In the genomic region with DNA sequence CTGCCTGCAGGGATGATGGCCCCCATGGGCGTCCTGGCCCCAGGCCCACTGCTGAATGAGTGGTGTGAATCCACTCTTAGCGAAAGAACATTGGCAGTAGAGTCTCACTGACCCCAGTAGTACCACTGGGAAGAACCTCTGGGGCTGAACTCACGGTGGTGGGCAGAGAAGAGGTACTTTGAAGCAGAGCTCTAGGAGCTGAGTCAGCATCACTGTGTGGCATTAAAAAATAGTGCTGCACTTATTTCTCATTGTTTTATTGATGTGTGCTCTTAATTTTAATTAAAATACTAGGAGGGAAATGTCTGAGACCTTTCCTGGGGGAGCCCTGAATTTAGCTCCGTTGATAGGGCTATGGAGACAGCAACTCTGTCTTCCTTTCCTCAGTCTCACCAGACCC, we compare ENCODE assay signal across 31 cellular contexts.
"Had no signal": no experiment of that assay in that cellular context is flagged by ENCODE, and none has a peak within 500 bp of the region (broad histone marks: within the 10 kb centered on the region; RNA-seq: fewer than 3 reads in every experiment).

No MANE protein-coding gene starts in this region.

- H3K9me3 Mint-ChIP-seq: natural killer cell treated with Interleukin-12 subunit alpha and Interleukin-12 subunit beta and Interleukin-15 and Interleukin-18, amount 100 ng/mL, for 72 hours; type B pancreatic cell had no signal

- H2AFZ ChIP-seq: parathyroid adenoma had no signal

- H3K9ac ChIP-seq: parathyroid adenoma had no signal

- H3K79me2 ChIP-seq: parathyroid adenoma had no signal

- H3K4me2 ChIP-seq: smooth muscle cell had no signal

- H3K4me3 ChIP-seq: ovary, psoas muscle, skin epidermis, smooth muscle cell, spleen, stomach, thoracic aorta, thyroid gland, tibial nerve, upper lobe of right lung, uterus had no signal

- H3K27ac ChIP-seq: ovary, parathyroid adenoma, psoas muscle, skin epidermis, spleen, stomach, thoracic aorta, thyroid gland, tibial nerve, upper lobe of right lung, uterus had no signal

- H3K36me3 Mint-ChIP-seq: naive B cell; naive thymus-derived CD8-positive, alpha-beta T cell; natural killer cell treated with Interleukin-12 subunit alpha and Interleukin-12 subunit beta and Interleukin-15 and Interleukin-18, amount 100 ng/mL, for 72 hours; stimulated activated naive B cell treated with anti-CD40 and anti-IgM and Interleukin-4, amounts not matched to agents 10 μg/mL and 1 μg/mL and 100 μg/mL, for 72 hours had no signal

- H3K4me1 ChIP-seq: parathyroid adenoma, psoas muscle, spleen, thyroid gland, tibial nerve, upper lobe of right lung, uterus had no signal

- H3K4me3 Mint-ChIP-seq: naive B cell; naive thymus-derived CD8-positive, alpha-beta T cell; natural killer cell treated with Interleukin-12 subunit alpha and Interleukin-12 subunit beta and Interleukin-15 and Interleukin-18, amount 100 ng/mL, for 72 hours; nephron progenitor cell; neural crest cell; stimulated activated naive B cell treated with anti-CD40 and anti-IgM and Interleukin-4, amounts not matched to agents 10 μg/mL and 1 μg/mL and 100 μg/mL, for 72 hours; stimulated activated naive CD8-positive, alpha-beta T cell treated with anti-CD3 and anti-CD28 coated beads, Interleukin-15, Interleukin-2, amounts not matched to agents 100 ng/mL and 50 ng/mL, for 24 hours; type B pancreatic cell had no signal

- ATAC-seq: naive thymus-derived CD8-positive, alpha-beta T cell; psoas muscle; right cardiac atrium; sciatic nerve; stimulated activated naive B cell treated with anti-CD40 and anti-IgM and Interleukin-4, amounts not matched to agents 10 μg/mL and 1 μg/mL and 100 μg/mL, for 72 hours had no signal

- H3K9me3 ChIP-seq: ovary, thoracic aorta, thyroid gland, upper lobe of right lung, uterus had no signal

- H3K4me1 Mint-ChIP-seq: stimulated activated naive B cell treated with anti-CD40 and anti-IgM and Interleukin-4, amounts not matched to agents 10 μg/mL and 1 μg/mL and 100 μg/mL, for 72 hours had no signal

- H3K36me3 ChIP-seq: ovary, spleen, stomach, thoracic aorta, thyroid gland, tibial nerve, upper lobe of right lung, uterus had no signal

- H3K27ac Mint-ChIP-seq: naive thymus-derived CD8-positive, alpha-beta T cell; natural killer cell treated with Interleukin-12 subunit alpha and Interleukin-12 subunit beta and Interleukin-15 and Interleukin-18, amount 100 ng/mL, for 72 hours; nephron progenitor cell; progenitor cell of endocrine pancreas; stimulated activated naive B cell treated with anti-CD40 and anti-IgM and Interleukin-4, amounts not matched to agents 10 μg/mL and 1 μg/mL and 100 μg/mL, for 72 hours; stimulated activated naive CD8-positive, alpha-beta T cell treated with anti-CD3 and anti-CD28 coated beads, Interleukin-15, Interleukin-2, amounts not matched to agents 100 ng/mL and 50 ng/mL, for 24 hours; type B pancreatic cell had no signal

- DNase-seq: naive B cell; naive thymus-derived CD8-positive, alpha-beta T cell; nephron progenitor cell; occipital lobe; ovary; posterior cingulate gyrus; psoas muscle; right cardiac atrium; spleen; stimulated activated CD4-positive, alpha-beta T cell treated with anti-CD3 and anti-CD28 coated beads, Interleukin-12 subunit alpha, Interleukin-12 subunit beta, amount 100 ng/mL, for 4 hours; stimulated activated CD4-positive, alpha-beta T cell treated with anti-CD3 and anti-CD28 coated beads, Interleukin-1b, Interleukin-23, amount 100 ng/mL, for 48 hours; stimulated activated CD4-positive, alpha-beta T cell treated with anti-CD3 and anti-CD28 coated beads, Interleukin-4, amount 100 ng/mL, for 1 hour; stimulated activated CD4-positive, alpha-beta T cell treated with anti-CD3 and anti-CD28 coated beads, Interleukin-4, amount 100 ng/mL, for 4 hours; stimulated activated CD8-positive, alpha-beta memory T cell treated with anti-CD3 and anti-CD28 coated beads, Interleukin-4, amount 100 ng/mL, for 48 hours; stimulated activated naive B cell treated with anti-CD40 and anti-IgM and Interleukin-4, amounts not matched to agents 10 μg/mL and 1 μg/mL and 100 μg/mL, for 72 hours; stimulated activated naive CD4-positive, alpha-beta T cell treated with Interleukin-2 at 50 U/mL for 16 hours; stomach; upper lobe of right lung; uterus had no signal

- H3K27me3 ChIP-seq: ovary, stomach, thyroid gland, tibial nerve, upper lobe of right lung, uterus had no signal
